Comparison of ENCODE assay signal across 14 cellular contexts in the genomic region with DNA sequence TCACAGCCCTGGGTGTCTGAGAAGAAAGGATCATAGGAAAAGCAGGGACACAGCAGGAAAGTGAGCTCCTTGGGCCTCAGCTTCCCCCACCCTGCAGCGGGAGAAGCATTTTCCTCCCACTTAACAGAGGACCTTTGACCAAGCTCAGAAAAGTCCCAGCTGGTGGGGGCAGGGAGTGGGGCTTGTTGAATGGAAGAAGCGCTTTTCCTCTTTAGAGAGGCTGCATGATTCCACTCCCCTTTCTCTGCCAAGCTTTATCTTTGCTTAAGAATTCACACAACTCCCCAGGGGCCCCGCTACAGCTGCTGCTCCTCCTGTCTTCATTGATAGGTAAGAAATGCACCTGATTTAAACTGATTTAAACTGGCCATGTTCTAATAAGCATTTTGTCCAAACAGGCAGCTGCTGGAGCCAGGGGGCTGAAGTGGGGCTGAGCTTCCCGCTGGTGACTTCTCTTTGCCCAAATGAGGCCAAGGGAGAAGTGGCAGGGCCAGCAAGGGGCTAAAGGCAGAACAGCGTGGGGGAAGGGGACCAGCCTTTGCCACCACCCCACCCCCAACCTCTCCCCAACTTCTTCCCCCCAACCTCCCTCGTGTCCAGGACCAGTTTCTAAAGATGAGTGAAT. TPM values are rescaled to one million over a fixed set of nuclear protein-coding genes. Genes with fewer than 3 reads are reported as not detected.
DNase-seq lines count a peak whose midpoint lies in the region; ATAC-seq and TF ChIP-seq lines count a peak whose summit lies in the region.
"Had no signal": no experiment of that assay in that cellular context is flagged by ENCODE, and none has a peak within 500 bp of the region (broad histone marks: within the 10 kb centered on the region; RNA-seq: fewer than 3 reads in every experiment).

No MANE protein-coding gene starts in this region.

- CTCF ChIA-PET in MCF 10A (lab: Yijun Ruan, JAX): interaction anchor here (0.6 to 1.5 kb wide), 2 partner anchors 63 to 92 kb away, joined by 3 to 4 read pairs; no protein-coding TSS in a partner anchor

- TF ChIP-seq CTCF in MCF 10A (IDR thresholded peaks at IDR 0.05; ENCODE audit: unreplicated experiment) (no peak), breast epithelium (IDR thresholded peaks at IDR 0.05) (no peak)

- BruUV-seq in MCF 10A (replicated peaks; lab: Mats Ljungman, UMichigan): no TSS peak

- peaks cover 0 to 3% of the 10 kb centered on the region in 2 donors for H3K27me3 ChIP-seq in breast epithelium
- peaks cover 30 to 71% of the 10 kb centered on the region in 2 experiments for H3K27me3 ChIP-seq in mesenchymal stem cell (ENCODE audit: control insufficient read depth in 1 of 2, insufficient read depth in 1 of 2, low read length in 2 of 2)

- H3K27me3 Mint-ChIP-seq in MCF 10A (ENCODE audit: insufficient read depth, unreplicated experiment): peaks cover 55% of the 10 kb centered on the region
- peaks cover 76% of the 10 kb centered on the region for H3K27me3 Mint-ChIP-seq in central memory CD8-positive, alpha-beta T cell

- peak overlapping the region; percentile 24 for H3K4me2 ChIP-seq in mesenchymal stem cell (ENCODE audit: low read length, poor library complexity, severe bottlenecking)

- H3K4me3 Mint-ChIP-seq in MCF 10A (ENCODE audit: unreplicated experiment): peak overlapping the region; percentile 34
- H3K4me3 Mint-ChIP-seq in central memory CD8-positive, alpha-beta T cell: peak overlapping the region; percentile 33

- no peak overlapping the region for H4K8ac ChIP-seq in mesenchymal stem cell (ENCODE audit: low read length)

- H3K4me1 ChIP-seq in breast epithelium (peaks cover 7 to 10% of the 10 kb centered on the region in 2 donors), mesenchymal stem cell (ENCODE audit: control insufficient read depth, insufficient read depth, low read depth, low read length) (peaks cover 60% of the 10 kb centered on the region)

- peak overlapping the region; percentile 1 for H2AK5ac ChIP-seq in mesenchymal stem cell (ENCODE audit: low read length, severe bottlenecking)

- 9% methylated on average over 4 of the region's 6 CpGs for WGBS in mesenchymal stem cell

- intact Hi-C loops in MCF 10A (cut with micrococcal nuclease): no loop called here
- intact Hi-C loops in breast epithelium (cut with DNase I; ENCODE audit: low total_unique reads): loop anchor here (10.0 kb wide), 1 partner anchor 49 kb away; no protein-coding TSS in a partner anchor
- intact Hi-C loops in sciatic nerve (cut with DNase I): no loop called here

- no peak overlapping the region for H3K23ac ChIP-seq in mesenchymal stem cell (ENCODE audit: low read length in 2 of 2)

- no peak for ATAC-seq in central memory CD8-positive, alpha-beta T cell (replicated peaks; ENCODE audit: extremely low read depth, poor library complexity, severe bottlenecking)
- no peak for ATAC-seq in sciatic nerve
- no peak for ATAC-seq in HG03378 (IDR thresholded peaks at IDR 0.05; ENCODE audit: unreplicated experiment)

- POLR2A ChIA-PET in MCF 10A (lab: Yijun Ruan, JAX): no interaction called here

- H3K9me3 ChIP-seq in breast epithelium (no peaks in the 10 kb centered on the region), mesenchymal stem cell (ENCODE audit: control insufficient read depth, low read length) (no peaks in the 10 kb centered on the region)
- H3K9me3 ChIP-seq: stomach had no signal

- no peaks in the 10 kb centered on the region for H3K36me3 Mint-ChIP-seq in MCF 10A (ENCODE audit: insufficient read depth, unreplicated experiment)
- H3K36me3 Mint-ChIP-seq in central memory CD8-positive, alpha-beta T cell (ENCODE audit: insufficient read depth): peaks cover 1% of the 10 kb centered on the region
- H3K36me3 Mint-ChIP-seq: immature natural killer cell had no signal

- H3K4me3 ChIP-seq in breast epithelium (no peak overlapping the region), mesenchymal stem cell (ENCODE audit: insufficient read depth in 1 of 2, low read depth in 1 of 2, low read length in 2 of 2) (no peak overlapping the region)
- H3K4me3 ChIP-seq: stomach had no signal

- H2BK15ac ChIP-seq in mesenchymal stem cell (ENCODE audit: low read depth, poor library complexity, severe bottlenecking): no peak overlapping the region

- H2BK12ac ChIP-seq in mesenchymal stem cell (ENCODE audit: low read length in 2 of 2): peak overlapping the region in 1 of 2 experiments; percentile 39

- H3K4ac ChIP-seq in mesenchymal stem cell (ENCODE audit: low read depth in 1 of 2, low read length in 2 of 2): peak overlapping the region in 1 of 2 experiments; percentile 19

- no peak overlapping the region for H3K14ac ChIP-seq in mesenchymal stem cell (ENCODE audit: low read length in 2 of 2)

- H3K79me1 ChIP-seq in mesenchymal stem cell (replicated peaks; ENCODE audit: low read length, poor library complexity, severe bottlenecking): peaks cover 3% of the 10 kb centered on the region

- TF ChIP-seq POLR2A in breast epithelium (IDR thresholded peaks at IDR 0.05): no peak

- DNase-seq in MCF 10A (ENCODE audit: unreplicated experiment) (no peak), breast epithelium (ENCODE audit: low spot score in 2 of 2) (no peak), mesenchymal stem cell (peak; percentile 61), sciatic nerve (ENCODE audit: low spot score) (no peak), COLO668 (lab: John Stamatoyannopoulos, UW; ENCODE audit: unreplicated experiment) (no peak), RPMI8226 (no peak)
- DNase-seq in central memory CD8-positive, alpha-beta T cell (ENCODE audit: low spot score in 2 of 2): no peak
- DNase-seq: amniotic stem cell, EL, immature natural killer cell, NCI-H1930, stomach, T1000 had no signal

- peak overlapping the region in 1 of 2 experiments; percentile 54 for H3K18ac ChIP-seq in mesenchymal stem cell (ENCODE audit: low read depth in 1 of 2, low read length in 2 of 2)

- no peak overlapping the region for H3K27ac ChIP-seq in breast epithelium
- H3K27ac ChIP-seq in mesenchymal stem cell (ENCODE audit: low read length, poor library complexity, severe bottlenecking): peak overlapping the region; percentile 11
- H3K27ac ChIP-seq: stomach had no signal

- no peak overlapping the region for H3K27ac Mint-ChIP-seq in MCF 10A (ENCODE audit: low read depth, unreplicated experiment)
- no peak overlapping the region for H3K27ac Mint-ChIP-seq in central memory CD8-positive, alpha-beta T cell (ENCODE audit: low read depth)
- H3K27ac Mint-ChIP-seq: immature natural killer cell had no signal

- H3K36me3 ChIP-seq in breast epithelium (no peaks in the 10 kb centered on the region), mesenchymal stem cell (ENCODE audit: control insufficient read depth in 1 of 2, insufficient read depth in 2 of 2, low read depth in 1 of 2, low read length in 2 of 2) (peaks cover 0 to 2% of the 10 kb centered on the region in 2 experiments)
- H3K36me3 ChIP-seq: stomach had no signal

- no peak overlapping the region for H4K91ac ChIP-seq in mesenchymal stem cell (ENCODE audit: low read length)

- H3K9me3 Mint-ChIP-seq in MCF 10A (ENCODE audit: unreplicated experiment): no peaks in the 10 kb centered on the region
- H3K9me3 Mint-ChIP-seq in central memory CD8-positive, alpha-beta T cell: no peaks in the 10 kb centered on the region
- H3K9me3 Mint-ChIP-seq: immature natural killer cell had no signal

- H2BK120ac ChIP-seq in mesenchymal stem cell (ENCODE audit: low read depth, low read length): no peak overlapping the region

- no peak overlapping the region for H2AFZ ChIP-seq in mesenchymal stem cell (ENCODE audit: low read depth, low read length)

- H3K4me1 Mint-ChIP-seq in MCF 10A (ENCODE audit: insufficient read depth, unreplicated experiment): peaks cover 31% of the 10 kb centered on the region
- H3K4me1 Mint-ChIP-seq in central memory CD8-positive, alpha-beta T cell: peaks cover 7% of the 10 kb centered on the region

- H3K9ac ChIP-seq in mesenchymal stem cell (ENCODE audit: low read length): no peak overlapping the region

- H2BK5ac ChIP-seq in mesenchymal stem cell (ENCODE audit: low read depth, low read length, poor library complexity, severe bottlenecking): peak overlapping the region; percentile 5

RNA-seq across cellular contexts. Expression of gene PAPLN, which starts 1.7 kb away (rescaled TPM):
- total RNA-seq in MCF 10A (2022): 2.1 and 2.8 TPM in 2 replicates
- total RNA-seq in breast epithelium: 10 to 100 TPM; 19.7 to 29.9 (median 23.8) TPM
- 1.9 TPM for polyA plus RNA-seq in mesenchymal stem cell (2013, experiment 1 of 2)
- polyA plus RNA-seq in mesenchymal stem cell (2013, experiment 2 of 2): 2.1 TPM
- total RNA-seq in sciatic nerve: 115 TPM
